ENCODE assay signal across 13 cellular contexts in the genomic region with DNA sequence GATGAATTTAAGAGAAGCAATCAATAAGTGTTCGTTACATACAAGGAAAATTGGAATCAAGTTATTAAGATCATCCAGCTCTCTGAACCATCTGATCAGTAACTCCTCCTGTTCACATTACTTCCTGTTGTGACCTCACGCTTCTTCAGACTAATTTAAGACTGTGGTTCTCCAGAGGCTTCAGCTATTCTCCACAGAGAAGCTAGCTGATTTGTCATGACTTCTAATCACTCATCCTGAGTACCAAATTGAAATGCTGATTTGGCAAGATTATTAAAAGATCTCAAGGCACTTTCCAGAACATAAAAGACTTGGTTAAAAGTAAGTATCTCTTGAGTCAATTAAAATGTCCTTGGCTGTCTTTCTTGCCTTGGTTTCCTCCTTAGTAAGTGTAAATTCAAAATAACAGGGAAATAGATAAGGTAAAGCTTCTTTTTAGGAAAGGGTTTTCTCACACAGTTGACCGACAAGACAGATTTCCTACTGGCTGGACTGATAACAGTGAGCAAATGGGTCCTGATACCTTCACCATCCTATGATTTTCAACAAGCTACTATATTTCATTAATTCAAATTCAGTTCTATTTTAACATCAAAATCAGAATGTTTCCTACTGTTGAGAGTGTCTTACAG. TPM values are rescaled to one million over a fixed set of nuclear protein-coding genes. Genes with fewer than 3 reads are reported as not detected.
DNase-seq lines count a peak whose midpoint lies in the region; ATAC-seq and TF ChIP-seq lines count a peak whose summit lies in the region.
"Had no signal": no experiment of that assay in that cellular context is flagged by ENCODE, and none has a peak within 500 bp of the region (broad histone marks: within the 10 kb centered on the region; RNA-seq: fewer than 3 reads in every experiment).

No MANE protein-coding gene starts in this region.

- no peak overlapping the region for H3K9ac ChIP-seq in neural cell (ENCODE audit: low read length)

- intact Hi-C loops in activated T-helper 1 cell treated with anti-CD3 and anti-CD28 coated beads, Interleukin-12 subunit alpha, Interleukin-12 subunit beta, Interleukin-2, Interleukin-4 antibody, amounts not matched to agents 30 ng/mL and 10 ng/mL and 1 ng/mL, durations not matched to agents 14 hours and 24 hours and 36 hours (cut with micrococcal nuclease) = no loop called here

- H4K20me1 ChIP-seq in neural cell (ENCODE audit: insufficient read depth) = no peaks in the 10 kb centered on the region

- no peak overlapping the region for H3K4me3 Mint-ChIP-seq in activated T-helper 1 cell treated with anti-CD3 and anti-CD28 coated beads, Interleukin-12 subunit alpha, Interleukin-12 subunit beta, Interleukin-2, Interleukin-4 antibody, amounts not matched to agents 30 ng/mL and 10 ng/mL and 1 ng/mL, durations not matched to agents 14 hours and 24 hours and 36 hours

- TF ChIP-seq CTCF in neural cell (IDR thresholded peaks at IDR 0.05; ENCODE audit: poor library complexity, severe bottlenecking) = no peak

- no peak overlapping the region for H3K27ac ChIP-seq in neural cell (ENCODE audit: low read length)
- H3K27ac ChIP-seq: coronary artery, Peyer's patch, prostate gland, upper lobe of left lung had no signal

- no peaks in the 10 kb centered on the region for H3K27me3 ChIP-seq in neural cell (ENCODE audit: insufficient read depth, low read depth, low read length)
- H3K27me3 ChIP-seq: Peyer's patch, upper lobe of left lung had no signal

- DNase-seq in DMS79 treated with DMSO at 0.1 percent for 48 hours (lab: John Stamatoyannopoulos, UW) (peak; percentile 48), C1 segment of cervical spinal cord (lab: John Stamatoyannopoulos, UW) (no peak)
- DNase-seq in activated T-helper 1 cell treated with anti-CD3 and anti-CD28 coated beads, Interleukin-12 subunit alpha, Interleukin-12 subunit beta, Interleukin-2, Interleukin-4 antibody, amounts not matched to agents 30 ng/mL and 10 ng/mL and 1 ng/mL, durations not matched to agents 14 hours and 24 hours and 36 hours (ENCODE audit: low spot score) = no peak
- DNase-seq: foreskin melanocyte, NCI-H2081 treated with DMSO at 0.1 percent for 48 hours, Peyer's patch, upper lobe of left lung had no signal

- peaks cover 48% of the 10 kb centered on the region for H3K4me1 Mint-ChIP-seq in activated T-helper 1 cell treated with anti-CD3 and anti-CD28 coated beads, Interleukin-12 subunit alpha, Interleukin-12 subunit beta, Interleukin-2, Interleukin-4 antibody, amounts not matched to agents 30 ng/mL and 10 ng/mL and 1 ng/mL, durations not matched to agents 14 hours and 24 hours and 36 hours (ENCODE audit: low read depth)

- H3K9me2 ChIP-seq in neural cell (ENCODE audit: insufficient read depth, low read length) = no peaks in the 10 kb centered on the region

- H3K36me3 Mint-ChIP-seq in activated T-helper 1 cell treated with anti-CD3 and anti-CD28 coated beads, Interleukin-12 subunit alpha, Interleukin-12 subunit beta, Interleukin-2, Interleukin-4 antibody, amounts not matched to agents 30 ng/mL and 10 ng/mL and 1 ng/mL, durations not matched to agents 14 hours and 24 hours and 36 hours (ENCODE audit: low read depth) = peaks cover 38% of the 10 kb centered on the region

- H3K27me3 Mint-ChIP-seq in activated T-helper 1 cell treated with anti-CD3 and anti-CD28 coated beads, Interleukin-12 subunit alpha, Interleukin-12 subunit beta, Interleukin-2, Interleukin-4 antibody, amounts not matched to agents 30 ng/mL and 10 ng/mL and 1 ng/mL, durations not matched to agents 14 hours and 24 hours and 36 hours (ENCODE audit: insufficient read depth) = no peaks in the 10 kb centered on the region

- ATAC-seq in HG03442 (IDR thresholded peaks at IDR 0.05; ENCODE audit: unreplicated experiment) (peak; percentile 46), GM21717 (IDR thresholded peaks at IDR 0.05; ENCODE audit: unreplicated experiment) (no peak), HG03139 (IDR thresholded peaks at IDR 0.05; ENCODE audit: unreplicated experiment) (no peak)

- H3K4me2 ChIP-seq in neural cell (ENCODE audit: low read length) = no peak overlapping the region

- H3K4me3 ChIP-seq in neural cell (ENCODE audit: low read length) = peak overlapping the region; percentile 1
- H3K4me3 ChIP-seq: coronary artery, Peyer's patch, prostate gland, upper lobe of left lung had no signal

- no peak for TF ChIP-seq RAD21 in neural cell (conservative IDR thresholded peaks at IDR 0.05)

- H3K9me3 Mint-ChIP-seq in activated T-helper 1 cell treated with anti-CD3 and anti-CD28 coated beads, Interleukin-12 subunit alpha, Interleukin-12 subunit beta, Interleukin-2, Interleukin-4 antibody, amounts not matched to agents 30 ng/mL and 10 ng/mL and 1 ng/mL, durations not matched to agents 14 hours and 24 hours and 36 hours = peaks cover 24% of the 10 kb centered on the region

- H3K36me3 ChIP-seq in neural cell (ENCODE audit: insufficient read depth, low read length) = no peaks in the 10 kb centered on the region
- H3K36me3 ChIP-seq: Peyer's patch, prostate gland, upper lobe of left lung had no signal

- TF ChIP-seq EP300 in neural cell (conservative IDR thresholded peaks at IDR 0.05; ENCODE audit: poor library complexity, severe bottlenecking) = no peak

- H3K27ac Mint-ChIP-seq in activated T-helper 1 cell treated with anti-CD3 and anti-CD28 coated beads, Interleukin-12 subunit alpha, Interleukin-12 subunit beta, Interleukin-2, Interleukin-4 antibody, amounts not matched to agents 30 ng/mL and 10 ng/mL and 1 ng/mL, durations not matched to agents 14 hours and 24 hours and 36 hours = peak overlapping the region; percentile 8

- H3F3A ChIP-seq in neural cell (ENCODE audit: insufficient read depth, low read length, poor library complexity, severe bottlenecking) = no peaks in the 10 kb centered on the region

- H3K79me2 ChIP-seq in neural cell (replicated peaks; ENCODE audit: insufficient read depth, low read length) = peaks cover 39% of the 10 kb centered on the region

- no peak overlapping the region for H2AFZ ChIP-seq in neural cell (ENCODE audit: low read depth, low read length)

- H3K9me3 ChIP-seq in neural cell (ENCODE audit: low read length) = no peaks in the 10 kb centered on the region
- H3K9me3 ChIP-seq: Peyer's patch, prostate gland, upper lobe of left lung had no signal

TF ChIP-seq in neural cell, 6 proteins besides CTCF, POLR2A, EP300 and RAD21:
- TF ChIP-seq POLR2AphosphoS5 (IDR thresholded peaks at IDR 0.05) (peak; percentile 25), SMC3 (conservative IDR thresholded peaks at IDR 0.05; ENCODE audit: poor library complexity) (no peak), TAF1 (IDR thresholded peaks at IDR 0.05; ENCODE audit: low read depth) (no peak)
TF ChIP-seq in neural cell: peak in this region for 1.

RNA-seq across cellular contexts. Expression of a gene that starts 38.5 kb away (rescaled TPM):
- total RNA-seq in activated T-helper 1 cell treated with anti-CD3 and anti-CD28 coated beads, Interleukin-12 subunit alpha, Interleukin-12 subunit beta, Interleukin-2, Interleukin-4 antibody, amounts not matched to agents 30 ng/mL and 10 ng/mL and 1 ng/mL, durations not matched to agents 14 hours and 24 hours and 36 hours = 15.9 and 16.0 TPM in 2 replicates
- polyA plus RNA-seq in neural cell = 21.9 and 28.6 TPM in 2 replicates
- 58.2 and 60.9 TPM in 2 replicates for polyA minus RNA-seq in neural cell
